10 cellular contexts compared by ENCODE assay signal in genomic region chr1:235423214-235423652, GRCh38. TPM values are rescaled to one million over a fixed set of nuclear protein-coding genes. Genes with fewer than 3 reads are reported as not detected.
A peak's percentile ranks its signal among the peaks of the same experiment; 100 is the strongest.
DNase-seq lines count a peak whose midpoint lies in the region; ATAC-seq lines count a peak whose summit lies in the region.
"Had no signal": no experiment of that assay in that cellular context is flagged by ENCODE, and none has a peak within 500 bp of the region (broad histone marks: within the 10 kb centered on the region; RNA-seq: fewer than 3 reads in every experiment).

No MANE protein-coding gene starts in this region.

- H3K9me2 ChIP-seq in Karpas-422 (replicated peaks; ENCODE audit: insufficient read depth, low read length), result no peaks in the 10 kb centered on the region

- no peak overlapping the region for H2AFZ ChIP-seq in Karpas-422 (ENCODE audit: low read length)

- no peak overlapping the region for H3K9ac ChIP-seq in Karpas-422 (ENCODE audit: low read length)

- no peaks in the 10 kb centered on the region for H4K20me1 ChIP-seq in Karpas-422 (ENCODE audit: insufficient read depth, low read depth, low read length)

- H3K36me3 ChIP-seq in Karpas-422 (ENCODE audit: insufficient read depth, low read length), result no peaks in the 10 kb centered on the region

- no peaks in the 10 kb centered on the region for H3K9me3 ChIP-seq in Karpas-422 (ENCODE audit: low read length)
- H3K9me3 ChIP-seq: A549 had no signal

- H3K4me2 ChIP-seq in Karpas-422 (ENCODE audit: low read depth, low read length, poor library complexity, severe bottlenecking), result no peak overlapping the region
- H3K4me2 ChIP-seq: A549 had no signal

- no peaks in the 10 kb centered on the region for H3K27me3 ChIP-seq in Karpas-422 (ENCODE audit: low read length)

- H3K4me3 ChIP-seq in Karpas-422 (ENCODE audit: low read length), result no peak overlapping the region
- H3K4me3 ChIP-seq: A549 had no signal

- DNase-seq in NCI-H2171 treated with DMSO at 0.1 percent for 48 hours (lab: John Stamatoyannopoulos, UW), result peak; percentile 22
- no peak for DNase-seq in NCI-H2171 (lab: John Stamatoyannopoulos, UW)
- peak; percentile 7 for DNase-seq in activated gamma-delta T cell treated with anti-CD3 and anti-CD28 coated beads, Interleukin-2, amount 50 U/mL, for 16 hours (ENCODE audit: low read depth)
- peak; percentile 42 for DNase-seq in stimulated activated CD8-positive, alpha-beta memory T cell treated with anti-CD3 and anti-CD28 coated beads, Interleukin-4, amount 100 ng/mL, for 48 hours
- no peak for DNase-seq in Karpas-422
- DNase-seq in RKO (ENCODE audit: low spot score), result no peak
- no peak for DNase-seq in NCI-H128 (lab: John Stamatoyannopoulos, UW; ENCODE audit: unreplicated experiment)

- H3K27ac ChIP-seq in Karpas-422 (ENCODE audit: low read length), result no peak overlapping the region
- H3K27ac ChIP-seq: A549, RWPE1 had no signal

- H3K79me2 ChIP-seq in Karpas-422 (ENCODE audit: low read length), result peaks cover 26% of the 10 kb centered on the region

- H3K4me1 ChIP-seq in Karpas-422 (ENCODE audit: low read length), result peaks cover 11% of the 10 kb centered on the region
- H3K4me1 ChIP-seq: A549 had no signal

- ATAC-seq in HG03460 (IDR thresholded peaks at IDR 0.05; ENCODE audit: unreplicated experiment), result peak; percentile 69

RNA-seq across cellular contexts. Expression of gene TBCE, which starts 56.0 kb away (rescaled TPM):
- total RNA-seq in Karpas-422 (2014; rRNA removed; shearing (Covaris generic); ENCODE audit: low replicate concordance), result 24.0 and 27.4 TPM in 2 replicates

Comparison
In these comparisons a context has a peak if more than half of its experiments do, and no peak if none do; other contexts are left out.
1. DNase-seq: peak in NCI-H2171 treated with DMSO at 0.1 percent for 48 hours (single experiment), activated gamma-delta T cell treated with anti-CD3 and anti-CD28 coated beads, Interleukin-2, amount 50 U/mL, for 16 hours (single experiment) and stimulated activated CD8-positive, alpha-beta memory T cell treated with anti-CD3 and anti-CD28 coated beads, Interleukin-4, amount 100 ng/mL, for 48 hours (single experiment); none in NCI-H2171 (single experiment), Karpas-422 (single experiment), RKO (single experiment) and NCI-H128 (single experiment).